Comparison of ENCODE assay signal across 33 cellular contexts in genomic region chr20:39462436-39462835, GRCh38.
"Had no signal": no experiment of that assay in that cellular context is flagged by ENCODE, and none has a peak within 500 bp of the region (broad histone marks: within the 10 kb centered on the region; RNA-seq: fewer than 3 reads in every experiment).

No MANE protein-coding gene starts in this region.

- H3K27me3 Mint-ChIP-seq: activated CD4-positive, alpha-beta memory T cell treated with anti-CD3 and anti-CD28 coated beads for 36 hours; activated CD4-positive, alpha-beta T cell treated with anti-CD3 and anti-CD28 coated beads, Interleukin-2, amount 10 ng/mL, durations not matched to agents 24 days and 14 days had no signal

- H3K27ac ChIP-seq: adrenal gland, body of pancreas, cardiac muscle cell had no signal

- H3K36me3 Mint-ChIP-seq: activated CD4-positive, alpha-beta memory T cell treated with anti-CD3 and anti-CD28 coated beads for 36 hours; activated naive CD4-positive, alpha-beta T cell treated with anti-CD3 and anti-CD28 coated beads, Interleukin-2, amount 50 U/mL, for 72 hours; activated naive CD8-positive, alpha-beta T cell treated with anti-CD3 and anti-CD28 coated beads for 36 hours had no signal

- H3K4me1 Mint-ChIP-seq: activated B cell treated with CpG ODN at 0.5 μM for 24 hours; activated CD4-positive, alpha-beta T cell treated with anti-CD3 and anti-CD28 coated beads, Interleukin-2, amount 10 ng/mL, durations not matched to agents 24 days and 14 days; activated naive CD8-positive, alpha-beta T cell treated with anti-CD3 and anti-CD28 coated beads for 36 hours; activated T-helper 17 cell treated with anti-CD3 and anti-CD28 coated beads, Interleukin-2, amount 50 U/mL, for 72 hours had no signal

- H3K4me3 ChIP-seq: adrenal gland, body of pancreas, cardiac muscle cell had no signal

- H3K9me3 Mint-ChIP-seq: activated B cell treated with CpG ODN at 0.5 μM for 24 hours; activated CD4-positive, alpha-beta memory T cell treated with anti-CD3 and anti-CD28 coated beads for 36 hours; activated CD4-positive, alpha-beta T cell treated with anti-CD3 and anti-CD28 coated beads, Interleukin-2, amount 10 ng/mL, durations not matched to agents 24 days and 14 days; activated CD8-positive, alpha-beta T cell treated with anti-CD3 and anti-CD28 coated beads for 36 hours; activated naive CD4-positive, alpha-beta T cell treated with anti-CD3 and anti-CD28 coated beads for 36 hours; activated naive CD8-positive, alpha-beta T cell treated with anti-CD3 and anti-CD28 coated beads for 36 hours; activated T-cell treated with anti-CD3 and anti-CD28 coated beads, Interleukin-2, amount 50 U/mL, for 4 hours; activated T-helper 1 cell treated with anti-CD3 and anti-CD28 coated beads, Interleukin-12 subunit alpha, Interleukin-12 subunit beta, Interleukin-2, Interleukin-4 antibody, amounts not matched to agents 30 ng/mL and 10 ng/mL and 1 ng/mL, durations not matched to agents 14 hours and 24 hours and 36 hours; activated T-helper 17 cell treated with anti-CD3 and anti-CD28 coated beads, Interleukin-2, amount 50 U/mL, for 72 hours; T-helper 1 cell treated with Interleukin-12 subunit alpha and Interleukin-12 subunit beta and Interleukin-4 antibody, amounts not matched to agents 30 μg/mL and 1 μg/mL, for 36 hours; T-helper 2 cell treated with Interferon-gamma antibody and Interleukin-4, amounts not matched to agents 5 μg/mL and 100 μg/mL, for 36 hours had no signal

- H3K4me1 ChIP-seq: adrenal gland, body of pancreas had no signal

- H3K36me3 ChIP-seq: adrenal gland, cardiac muscle cell had no signal

- ATAC-seq: activated CD8-positive, alpha-beta T cell treated with anti-CD3 and anti-CD28 coated beads for 36 hours; activated naive CD4-positive, alpha-beta T cell treated with anti-CD3 and anti-CD28 coated beads, Interleukin-2, amount 50 U/mL, for 72 hours; activated T-cell treated with anti-CD3 and anti-CD28 coated beads, Interleukin-2, amount 50 U/mL, for 4 hours; activated T-cell treated with anti-CD3 and anti-CD28 coated beads, Interleukin-2, amount 50 U/mL, for 72 hours; activated T-helper 17 cell treated with anti-CD3 and anti-CD28 coated beads, Interleukin-2, amount 50 U/mL, for 72 hours; body of pancreas had no signal

- DNase-seq: activated B cell treated with CpG ODN at 0.5 μM for 24 hours; activated CD4-positive, alpha-beta memory T cell treated with anti-CD3 and anti-CD28 coated beads for 36 hours; activated CD4-positive, alpha-beta T cell treated with anti-CD3 and anti-CD28 coated beads for 4 hours; activated CD4-positive, alpha-beta T cell treated with anti-CD3 and anti-CD28 coated beads, Interleukin-2, amount 10 ng/mL, durations not matched to agents 24 days and 14 days; activated CD4-positive, alpha-beta T cell treated with anti-CD3 and anti-CD28 coated beads, Interleukin-2, amount 50 U/mL, for 1 hour; activated CD4-positive, alpha-beta T cell treated with anti-CD3 and anti-CD28 coated beads, Interleukin-2, amount 50 U/mL, for 4 hours; activated CD4-positive, CD25-positive, alpha-beta regulatory T cell treated with anti-CD3 and anti-CD28 coated beads, Interleukin-2, amount 50 U/mL, for 72 hours; activated CD8-positive, alpha-beta memory T cell treated with anti-CD3 and anti-CD28 coated beads, Interleukin-2, amount 50 U/mL, for 4 hours; activated CD8-positive, alpha-beta T cell treated with anti-CD3 and anti-CD28 coated beads for 36 hours; activated effector memory CD4-positive, alpha-beta T cell treated with anti-CD3 and anti-CD28 coated beads, Interleukin-2, amount 50 U/mL, for 16 hours; activated gamma-delta T cell treated with Interleukin-2 at 50 U/mL for 16 hours; activated naive CD4-positive, alpha-beta T cell; activated naive CD4-positive, alpha-beta T cell treated with anti-CD3 and anti-CD28 coated beads for 36 hours; activated naive CD4-positive, alpha-beta T cell treated with anti-CD3 and anti-CD28 coated beads, Interleukin-2, amount 50 U/mL, for 16 hours; activated naive CD8-positive, alpha-beta T cell treated with anti-CD3 and anti-CD28 coated beads for 36 hours; activated T-cell treated with anti-CD3 and anti-CD28 coated beads for 4 hours; activated T-cell treated with anti-CD3 and anti-CD28 coated beads, Interleukin-2, amount 50 U/mL, for 1 hour; activated T-cell treated with anti-CD3 and anti-CD28 coated beads, Interleukin-2, amount 50 U/mL, for 4 hours; activated T-cell treated with anti-CD3 and anti-CD28 coated beads, Interleukin-2, amount 50 U/mL, for 72 hours; adrenal gland; amniotic stem cell; aorta; body of pancreas; central memory CD4-positive, alpha-beta T cell; T-helper 1 cell; T-helper 2 cell; T-helper 9 cell had no signal

- H3K4me3 Mint-ChIP-seq: activated B cell treated with CpG ODN at 0.5 μM for 24 hours; activated CD4-positive, alpha-beta memory T cell treated with anti-CD3 and anti-CD28 coated beads for 36 hours; activated CD4-positive, alpha-beta T cell treated with anti-CD3 and anti-CD28 coated beads, Interleukin-2, amount 10 ng/mL, durations not matched to agents 24 days and 14 days; activated CD8-positive, alpha-beta T cell treated with anti-CD3 and anti-CD28 coated beads for 36 hours; activated naive CD4-positive, alpha-beta T cell treated with anti-CD3 and anti-CD28 coated beads for 36 hours; activated naive CD8-positive, alpha-beta T cell treated with anti-CD3 and anti-CD28 coated beads for 36 hours; activated T-cell treated with anti-CD3 and anti-CD28 coated beads, Interleukin-2, amount 50 U/mL, for 4 hours; activated T-cell treated with anti-CD3 and anti-CD28 coated beads, Interleukin-2, amount 50 U/mL, for 72 hours; activated T-helper 1 cell treated with anti-CD3 and anti-CD28 coated beads, Interleukin-12 subunit alpha, Interleukin-12 subunit beta, Interleukin-2, Interleukin-4 antibody, amounts not matched to agents 30 ng/mL and 10 ng/mL and 1 ng/mL, durations not matched to agents 14 hours and 24 hours and 36 hours; activated T-helper 17 cell treated with anti-CD3 and anti-CD28 coated beads, Interleukin-2, amount 50 U/mL, for 72 hours; T-helper 1 cell treated with Interleukin-12 subunit alpha and Interleukin-12 subunit beta and Interleukin-4 antibody, amounts not matched to agents 30 μg/mL and 1 μg/mL, for 36 hours; T-helper 2 cell treated with Interferon-gamma antibody and Interleukin-4, amounts not matched to agents 5 μg/mL and 100 μg/mL, for 36 hours had no signal

- H3K27ac Mint-ChIP-seq: activated B cell treated with CpG ODN at 0.5 μM for 24 hours; activated CD4-positive, alpha-beta memory T cell treated with anti-CD3 and anti-CD28 coated beads for 36 hours; activated CD4-positive, alpha-beta T cell treated with anti-CD3 and anti-CD28 coated beads, Interleukin-2, amount 10 ng/mL, durations not matched to agents 24 days and 14 days; activated CD8-positive, alpha-beta T cell treated with anti-CD3 and anti-CD28 coated beads for 36 hours; activated naive CD4-positive, alpha-beta T cell treated with anti-CD3 and anti-CD28 coated beads for 36 hours; activated naive CD4-positive, alpha-beta T cell treated with anti-CD3 and anti-CD28 coated beads, Interleukin-2, amount 50 U/mL, for 72 hours; activated naive CD8-positive, alpha-beta T cell treated with anti-CD3 and anti-CD28 coated beads for 36 hours; activated T-cell treated with anti-CD3 and anti-CD28 coated beads, Interleukin-2, amount 50 U/mL, for 72 hours; activated T-helper 1 cell treated with anti-CD3 and anti-CD28 coated beads, Interleukin-12 subunit alpha, Interleukin-12 subunit beta, Interleukin-2, Interleukin-4 antibody, amounts not matched to agents 30 ng/mL and 10 ng/mL and 1 ng/mL, durations not matched to agents 14 hours and 24 hours and 36 hours; activated T-helper 17 cell treated with anti-CD3 and anti-CD28 coated beads, Interleukin-2, amount 50 U/mL, for 72 hours; T-helper 1 cell treated with Interleukin-12 subunit alpha and Interleukin-12 subunit beta and Interleukin-4 antibody, amounts not matched to agents 30 μg/mL and 1 μg/mL, for 36 hours; T-helper 2 cell treated with Interferon-gamma antibody and Interleukin-4, amounts not matched to agents 5 μg/mL and 100 μg/mL, for 36 hours had no signal

- H3K27me3 ChIP-seq: adrenal gland, body of pancreas, cardiac muscle cell had no signal

- H3K9me3 ChIP-seq: adrenal gland had no signal
